Comparison of ENCODE assay signal across 2 cellular contexts in the genomic region with DNA sequence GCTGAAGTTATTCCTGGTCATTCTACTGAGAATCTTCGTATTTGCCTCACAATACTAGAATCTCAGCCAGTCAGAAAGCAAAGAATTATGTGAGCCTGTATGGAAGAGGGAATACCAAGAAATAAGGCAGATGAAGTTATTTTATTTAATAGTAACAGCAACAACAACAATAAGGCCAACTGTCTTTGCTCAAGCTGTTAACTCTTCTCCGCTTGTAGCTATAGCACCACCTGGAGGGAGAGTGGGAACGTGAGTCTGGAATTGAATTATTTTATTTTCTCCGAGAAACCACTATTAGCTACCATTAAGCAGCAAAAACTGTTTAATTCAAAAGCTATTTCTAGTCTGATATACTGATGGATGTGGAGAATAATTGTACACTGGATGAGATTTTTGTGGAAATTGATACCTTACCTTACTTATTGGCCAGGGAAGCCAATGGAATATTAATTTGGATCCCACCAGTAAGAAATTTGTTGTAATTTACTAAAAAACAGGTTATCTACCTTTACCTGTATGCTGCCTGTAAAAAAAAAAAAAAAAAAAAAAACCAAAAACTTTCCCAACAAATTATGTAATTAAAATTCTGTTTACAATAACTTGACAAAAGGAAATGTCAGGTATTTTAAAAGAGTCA.
TF ChIP-seq lines count a peak whose summit lies in the region.

No MANE protein-coding gene starts in this region.

TF ChIP-seq in IMR-90, 13 proteins besides CTCF, POLR2A, EP300 and RAD21:
- TF ChIP-seq SMC3 (IDR thresholded peaks at IDR 0.05; ENCODE audit: low read depth, low read length) (peak; percentile 88), CHD1 (IDR thresholded peaks at IDR 0.05; ENCODE audit: low read depth, low read length) (no peak; the same call in 1 of the 2 replicates)
TF ChIP-seq in IMR-90: peak in this region for 1.

TF ChIP-seq in endothelial cell of umbilical vein, 7 proteins besides CTCF, POLR2A, EP300 and RAD21:
- no peak for TF ChIP-seq MYC (IDR thresholded peaks at IDR 0.05; ENCODE audit: low read depth, low read length)
- TF ChIP-seq FOS (IDR thresholded peaks at IDR 0.05; ENCODE audit: borderline replicate concordance, insufficient read depth, low read length) = no peak
- no peak for TF ChIP-seq EZH2 (IDR thresholded peaks at IDR 0.05; ENCODE audit: borderline replicate concordance, low read depth, low read length, severe bottlenecking)
- TF ChIP-seq, protein P1, sequence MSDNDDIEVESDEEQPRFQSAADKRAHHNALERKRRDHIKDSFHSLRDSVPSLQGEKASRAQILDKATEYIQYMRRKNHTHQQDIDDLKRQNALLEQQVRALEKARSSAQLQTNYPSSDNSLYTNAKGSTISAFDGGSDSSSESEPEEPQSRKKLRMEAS (IDR thresholded peaks at IDR 0.05; ENCODE audit: insufficient read depth, insufficient read length) = no peak
